In genomic region chr14:78983126-78983525, GRCh38 we compare ENCODE assay signal across 20 cellular contexts.
DNase-seq lines count a peak whose midpoint lies in the region; ATAC-seq and TF ChIP-seq lines count a peak whose summit lies in the region.
"Had no signal": no experiment of that assay in that cellular context is flagged by ENCODE, and none has a peak within 500 bp of the region (broad histone marks: within the 10 kb centered on the region; RNA-seq: fewer than 3 reads in every experiment).

No MANE protein-coding gene starts in this region.

- H3F3A ChIP-seq in SK-N-SH (replicated peaks; ENCODE audit: insufficient read depth) = peaks cover 10% of the 10 kb centered on the region

- H3K9ac ChIP-seq in SK-N-SH = no peak overlapping the region

- no peaks in the 10 kb centered on the region for H4K20me1 ChIP-seq in SK-N-SH (ENCODE audit: insufficient read depth)

- TF ChIP-seq CTCF in SK-N-SH (IDR thresholded peaks at IDR 0.05) (no peak), cardiac fibroblast (IDR thresholded peaks at IDR 0.05; ENCODE audit: low read depth, low read length) (no peak), fibroblast of the aortic adventitia (IDR thresholded peaks at IDR 0.05; ENCODE audit: insufficient read depth, low read length) (no peak), ovary (IDR thresholded peaks at IDR 0.05) (no peak)

- H3K27ac ChIP-seq in SK-N-SH (ENCODE audit: low read depth in 2 of 2, low read length in 1 of 2) (peak overlapping the region in 1 of 2 experiments; percentile 35; a peak in 1 of 4 replicates), ovary (no peak overlapping the region)
- H3K27ac ChIP-seq: 22Rv1, PC-9, RWPE1 had no signal

- ATAC-seq in SK-N-SH treated with all-trans-retinoic acid at 6 μM for 48 hours = no peak
- ATAC-seq: K562 had no signal

- no peak for TF ChIP-seq RAD21 in SK-N-SH (IDR thresholded peaks at IDR 0.05; ENCODE audit: low read length)

- DNase-seq in SK-N-SH = no peak
- peak; percentile 52 to 65 for DNase-seq in cardiac fibroblast (ENCODE audit: low read depth in 2 of 2)
- peak; percentile 90 for DNase-seq in fibroblast of the aortic adventitia (ENCODE audit: low read depth)
- DNase-seq in ovary = no peak
- no peak for DNase-seq in KG1 (lab: John Stamatoyannopoulos, UW)
- no peak for DNase-seq in HPDE6-E6E7 (ENCODE audit: extremely low spot score)
- DNase-seq in NCI-H345 treated with DMSO at 0.1 percent for 48 hours (lab: John Stamatoyannopoulos, UW; ENCODE audit: unreplicated experiment) = no peak
- DNase-seq: DMS79 treated with DMSO at 0.1 percent for 48 hours, GDM1, MV-4-11, NCI-H187, NCI-H2227 treated with DMSO at 0.1 percent for 48 hours, NCI-H524 treated with DMSO at 0.1 percent for 48 hours, PC-9, SIG-M5 had no signal

- CTCF ChIA-PET in SK-N-SH (lab: Yijun Ruan, JAX) = no interaction called here

- H3K79me2 ChIP-seq in SK-N-SH (ENCODE audit: insufficient read depth) = no peaks in the 10 kb centered on the region

- H3K4me2 ChIP-seq in SK-N-SH = no peak overlapping the region
- H3K4me2 ChIP-seq: PC-9 had no signal

- WGBS in SK-N-SH (ENCODE audit: low lambda C conversion rate) = 41% methylated on average over 2 of the region's 2 CpGs
- WGBS in ovary, 3 donors = 45 to 52% (median 49%) methylated on average over 2 of the region's 2 CpGs

- H3K36me3 ChIP-seq in SK-N-SH (replicated peaks in 1 of 2; ENCODE audit: control insufficient read depth in 1 of 2, insufficient read depth in 2 of 2, low read length in 1 of 2) (no peaks in the 10 kb centered on the region), ovary (no peaks in the 10 kb centered on the region)
- H3K36me3 ChIP-seq: HAP-1 had no signal

- intact Hi-C loops in ovary (cut with DNase I) = no loop called here

- TF ChIP-seq EP300 in SK-N-SH (IDR thresholded peaks at IDR 0.05; ENCODE audit: borderline replicate concordance in 1 of 2, low read depth in 1 of 2, low read length in 1 of 2) (no peak), ovary (IDR thresholded peaks at IDR 0.05) (no peak)

- POLR2A ChIA-PET in SK-N-SH (lab: Yijun Ruan, JAX) = no interaction called here

- H3K4me3 ChIP-seq in SK-N-SH (ENCODE audit: low read depth in 2 of 2, low read length in 1 of 2) = no peak overlapping the region
- H3K4me3 ChIP-seq in cardiac fibroblast (replicated peaks in 1 of 2; ENCODE audit: low read depth in 2 of 2, low read length in 2 of 2) = no peak overlapping the region
- H3K4me3 ChIP-seq in fibroblast of the aortic adventitia (ENCODE audit: low read depth, low read length) = no peak overlapping the region
- no peak overlapping the region for H3K4me3 ChIP-seq in ovary
- H3K4me3 ChIP-seq: HAP-1, K562, PC-9 had no signal

- H3K4me1 ChIP-seq in SK-N-SH (ENCODE audit: control insufficient read depth in 1 of 2, insufficient read depth in 2 of 2, low read depth in 1 of 2, low read length in 1 of 2) (peaks cover 0 to 12% of the 10 kb centered on the region in 2 experiments; a peak in 2 of 4 replicates), ovary (ENCODE audit: insufficient read depth) (no peaks in the 10 kb centered on the region)
- H3K4me1 ChIP-seq: HAP-1 had no signal

- no peak for TF ChIP-seq POLR2A in ovary (IDR thresholded peaks at IDR 0.05)

- H3K27me3 ChIP-seq in SK-N-SH (ENCODE audit: insufficient read depth) (no peaks in the 10 kb centered on the region), ovary (no peaks in the 10 kb centered on the region)

- H3K9me2 ChIP-seq in SK-N-SH = no peaks in the 10 kb centered on the region

- H3K9me3 ChIP-seq in SK-N-SH = no peaks in the 10 kb centered on the region
- H3K9me3 ChIP-seq in ovary = no peaks in the 10 kb centered on the region
- H3K9me3 ChIP-seq: HAP-1 had no signal

- no peak overlapping the region for H2AFZ ChIP-seq in SK-N-SH (ENCODE audit: low read depth)
- H2AFZ ChIP-seq: PC-9 had no signal

TF ChIP-seq in SK-N-SH, 30 proteins besides CTCF, POLR2A, EP300 and RAD21:
- no peak for TF ChIP-seq USF2 (IDR thresholded peaks at IDR 0.05; ENCODE audit: borderline replicate concordance, low read depth, low read length)
- peak; percentile 25 for TF ChIP-seq TCF12 (IDR thresholded peaks at IDR 0.05)
- no peak for TF ChIP-seq POLR2AphosphoS5 (IDR thresholded peaks at IDR 0.05; ENCODE audit: low read depth, low read length)
- TF ChIP-seq MEF2A (IDR thresholded peaks at IDR 0.05; ENCODE audit: borderline replicate concordance, low read depth) = peak; percentile 42; the same call in 1 of the 2 replicates
- no peak for TF ChIP-seq TEAD4 (IDR thresholded peaks at IDR 0.05; ENCODE audit: borderline replicate concordance, insufficient read depth)
- TF ChIP-seq PBX3 (IDR thresholded peaks at IDR 0.05) = peak; percentile 29; the same call in 1 of the 2 replicates
- peak; percentile 22; the same call in 1 of the 2 replicates for TF ChIP-seq NFIC (IDR thresholded peaks at IDR 0.05; ENCODE audit: borderline replicate concordance)
- no peak for TF ChIP-seq MXI1 (IDR thresholded peaks at IDR 0.05; ENCODE audit: low read depth, low read length)

TF ChIP-seq in SK-N-SH treated with all-trans-retinoic acid at 6 μM for 48 hours, 23 proteins besides CTCF, POLR2A, EP300 and RAD21 (continues in another document):
- TF ChIP-seq, protein P1, sequence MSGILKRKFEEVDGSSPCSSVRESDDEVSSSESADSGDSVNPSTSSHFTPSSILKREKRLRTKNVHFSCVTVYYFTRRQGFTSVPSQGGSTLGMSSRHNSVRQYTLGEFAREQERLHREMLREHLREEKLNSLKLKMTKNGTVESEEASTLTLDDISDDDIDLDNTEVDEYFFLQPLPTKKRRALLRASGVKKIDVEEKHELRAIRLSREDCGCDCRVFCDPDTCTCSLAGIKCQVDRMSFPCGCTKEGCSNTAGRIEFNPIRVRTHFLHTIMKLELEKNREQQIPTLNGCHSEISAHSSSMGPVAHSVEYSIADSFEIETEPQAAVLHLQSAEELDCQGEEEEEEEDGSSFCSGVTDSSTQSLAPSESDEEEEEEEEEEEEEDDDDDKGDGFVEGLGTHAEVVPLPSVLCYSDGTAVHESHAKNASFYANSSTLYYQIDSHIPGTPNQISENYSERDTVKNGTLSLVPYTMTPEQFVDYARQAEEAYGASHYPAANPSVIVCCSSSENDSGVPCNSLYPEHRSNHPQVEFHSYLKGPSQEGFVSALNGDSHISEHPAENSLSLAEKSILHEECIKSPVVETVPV (CRISPR knock-in tag; IDR thresholded peaks at IDR 0.05) = no peak
- TF ChIP-seq ZNF8 (CRISPR knock-in tag; IDR thresholded peaks at IDR 0.05) (no peak), TCF4 (CRISPR knock-in tag; IDR thresholded peaks at IDR 0.05; ENCODE audit: borderline replicate concordance) (no peak), ZNF565 (CRISPR knock-in tag; conservative IDR thresholded peaks at IDR 0.05; ENCODE audit: low read depth) (no peak), ISL1 (CRISPR knock-in tag; IDR thresholded peaks at IDR 0.05) (no peak), TSHZ2 (CRISPR knock-in tag; IDR thresholded peaks at IDR 0.05) (no peak)
- TF ChIP-seq, protein P2, sequence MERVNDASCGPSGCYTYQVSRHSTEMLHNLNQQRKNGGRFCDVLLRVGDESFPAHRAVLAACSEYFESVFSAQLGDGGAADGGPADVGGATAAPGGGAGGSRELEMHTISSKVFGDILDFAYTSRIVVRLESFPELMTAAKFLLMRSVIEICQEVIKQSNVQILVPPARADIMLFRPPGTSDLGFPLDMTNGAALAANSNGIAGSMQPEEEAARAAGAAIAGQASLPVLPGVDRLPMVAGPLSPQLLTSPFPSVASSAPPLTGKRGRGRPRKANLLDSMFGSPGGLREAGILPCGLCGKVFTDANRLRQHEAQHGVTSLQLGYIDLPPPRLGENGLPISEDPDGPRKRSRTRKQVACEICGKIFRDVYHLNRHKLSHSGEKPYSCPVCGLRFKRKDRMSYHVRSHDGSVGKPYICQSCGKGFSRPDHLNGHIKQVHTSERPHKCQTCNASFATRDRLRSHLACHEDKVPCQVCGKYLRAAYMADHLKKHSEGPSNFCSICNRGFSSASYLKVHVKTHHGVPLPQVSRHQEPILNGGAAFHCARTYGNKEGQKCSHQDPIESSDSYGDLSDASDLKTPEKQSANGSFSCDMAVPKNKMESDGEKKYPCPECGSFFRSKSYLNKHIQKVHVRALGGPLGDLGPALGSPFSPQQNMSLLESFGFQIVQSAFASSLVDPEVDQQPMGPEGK (CRISPR knock-in tag; IDR thresholded peaks at IDR 0.05; ENCODE audit: borderline replicate concordance) = no peak
- TF ChIP-seq, protein P3, sequence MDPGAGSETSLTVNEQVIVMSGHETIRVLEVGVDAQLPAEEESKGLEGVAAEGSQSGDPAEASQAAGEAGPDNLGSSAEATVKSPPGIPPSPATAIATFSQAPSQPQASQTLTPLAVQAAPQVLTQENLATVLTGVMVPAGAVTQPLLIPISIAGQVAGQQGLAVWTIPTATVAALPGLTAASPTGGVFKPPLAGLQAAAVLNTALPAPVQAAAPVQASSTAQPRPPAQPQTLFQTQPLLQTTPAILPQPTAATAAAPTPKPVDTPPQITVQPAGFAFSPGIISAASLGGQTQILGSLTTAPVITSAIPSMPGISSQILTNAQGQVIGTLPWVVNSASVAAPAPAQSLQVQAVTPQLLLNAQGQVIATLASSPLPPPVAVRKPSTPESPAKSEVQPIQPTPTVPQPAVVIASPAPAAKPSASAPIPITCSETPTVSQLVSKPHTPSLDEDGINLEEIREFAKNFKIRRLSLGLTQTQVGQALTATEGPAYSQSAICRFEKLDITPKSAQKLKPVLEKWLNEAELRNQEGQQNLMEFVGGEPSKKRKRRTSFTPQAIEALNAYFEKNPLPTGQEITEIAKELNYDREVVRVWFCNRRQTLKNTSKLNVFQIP (CRISPR knock-in tag; IDR thresholded peaks at IDR 0.05; ENCODE audit: borderline replicate concordance, low read depth) = no peak

Comparison
In these comparisons a context has a peak if more than half of its experiments do, and no peak if none do; other contexts are left out.
1. DNase-seq: peak in cardiac fibroblast (2 of 2) and fibroblast of the aortic adventitia (single experiment); none in SK-N-SH (single experiment), ovary (0 of 5), KG1 (single experiment), HPDE6-E6E7 (single experiment) and NCI-H345 treated with DMSO at 0.1 percent for 48 hours (single experiment).